8 cellular contexts compared by ENCODE assay signal in genomic region chr6:2989332-2990178, GRCh38. TPM values are rescaled to one million over a fixed set of nuclear protein-coding genes. Genes with fewer than 3 reads are reported as not detected.
DNase-seq lines count a peak whose midpoint lies in the region; ATAC-seq and TF ChIP-seq lines count a peak whose summit lies in the region.

No MANE protein-coding gene starts in this region.

- DNase-seq in GM04503 (ENCODE audit: low read depth) (peak; percentile 91), HFFc6 (peak; percentile 97), NCI-H1048 (lab: John Stamatoyannopoulos, UW) (peak; percentile 85), SK-N-DZ (ENCODE audit: low spot score) (peak; percentile 95), globus pallidus (ENCODE audit: low spot score) (peak; percentile 98), nucleus accumbens (lab: John Stamatoyannopoulos, UW) (peak; percentile 21 to 98 (median 88)), thoracic aorta (ENCODE audit: low spot score) (no peak)

- no peaks in the 10 kb centered on the region for H3K9me3 Mint-ChIP-seq in HFFc6
- no peaks in the 10 kb centered on the region for H3K9me3 Mint-ChIP-seq in activated naive CD4-positive, alpha-beta T cell treated with anti-CD3 and anti-CD28 coated beads, Interleukin-2, amount 50 U/mL, for 24 hours

- H3K9me3 ChIP-seq in thoracic aorta, result no peaks in the 10 kb centered on the region

- peak overlapping the region; percentile 98 for H3K27ac Mint-ChIP-seq in HFFc6
- peak overlapping the region; percentile 97 for H3K27ac Mint-ChIP-seq in activated naive CD4-positive, alpha-beta T cell treated with anti-CD3 and anti-CD28 coated beads, Interleukin-2, amount 50 U/mL, for 24 hours

- H3K4me1 Mint-ChIP-seq in HFFc6 (ENCODE audit: low read depth), result peaks cover 50% of the 10 kb centered on the region
- H3K4me1 Mint-ChIP-seq in activated naive CD4-positive, alpha-beta T cell treated with anti-CD3 and anti-CD28 coated beads, Interleukin-2, amount 50 U/mL, for 24 hours, result peaks cover 23% of the 10 kb centered on the region

- H3K36me3 ChIP-seq in thoracic aorta, result no peaks in the 10 kb centered on the region

- peak overlapping the region; percentile 71 for H3K4me3 ChIP-seq in thoracic aorta

- peaks cover 6 to 22% of the 10 kb centered on the region in 2 donors for H3K4me1 ChIP-seq in thoracic aorta (ENCODE audit: control insufficient read depth in 1 of 2, low read depth in 2 of 2)

- H3K27me3 Mint-ChIP-seq in HFFc6 (ENCODE audit: insufficient read depth), result peaks cover 1% of the 10 kb centered on the region
- H3K27me3 Mint-ChIP-seq in activated naive CD4-positive, alpha-beta T cell treated with anti-CD3 and anti-CD28 coated beads, Interleukin-2, amount 50 U/mL, for 24 hours, result no peaks in the 10 kb centered on the region

- peak overlapping the region; percentile 82 to 92 for H3K27ac ChIP-seq in thoracic aorta

- no peaks in the 10 kb centered on the region for H3K36me3 Mint-ChIP-seq in HFFc6 (ENCODE audit: low read depth)
- H3K36me3 Mint-ChIP-seq in activated naive CD4-positive, alpha-beta T cell treated with anti-CD3 and anti-CD28 coated beads, Interleukin-2, amount 50 U/mL, for 24 hours, result no peaks in the 10 kb centered on the region

- peak overlapping the region; percentile 93 for H3K4me3 Mint-ChIP-seq in HFFc6
- peak overlapping the region; percentile 88 for H3K4me3 Mint-ChIP-seq in activated naive CD4-positive, alpha-beta T cell treated with anti-CD3 and anti-CD28 coated beads, Interleukin-2, amount 50 U/mL, for 24 hours

- peak; percentile 85 for ATAC-seq in thoracic aorta (ENCODE audit: insufficient number of reproducible peaks, low FRiP score, low read depth)

- TF ChIP-seq CTCF in HFFc6 (IDR thresholded peaks at IDR 0.05) (peak; percentile 54), thoracic aorta (IDR thresholded peaks at IDR 0.05) (no peak)

- no peaks in the 10 kb centered on the region for H3K27me3 ChIP-seq in thoracic aorta (replicated peaks; ENCODE audit: insufficient read depth)

RNA-seq across cellular contexts. Expression of gene NQO2, which starts 10.1 kb away (rescaled TPM):
- total RNA-seq in HFFc6 (2021; fragmentation: NEBNext Ultra II Directional; extraction: Animal tissue kit (Norgen Biotek cat#: 25700)), result 10 to 100 TPM; 28.9 to 48.6 (median 43.6) TPM
- polyA plus RNA-seq in SK-N-DZ (2014; cell fraction: cytosol; rRNA removed), result 5.3 and 5.4 TPM in 2 replicates
- 2.5 and 2.8 TPM in 2 replicates for polyA plus RNA-seq in SK-N-DZ (2014; cell fraction: nucleus; rRNA removed)
- 10 to 100 TPM; 23.0 to 25.7 TPM for total RNA-seq in thoracic aorta

RNA-seq across cellular contexts. Expression of gene SERPINB6, which starts 18.2 kb away (rescaled TPM):
- total RNA-seq in HFFc6 (2021; fragmentation: NEBNext Ultra II Directional; extraction: Animal tissue kit (Norgen Biotek cat#: 25700)), result 100 to 1,000 TPM; 109 to 142 (median 134) TPM
- polyA plus RNA-seq in SK-N-DZ (2014; cell fraction: cytosol; rRNA removed), result 24.6 and 26.2 TPM in 2 replicates
- 22.0 and 25.7 TPM in 2 replicates for polyA plus RNA-seq in SK-N-DZ (2014; cell fraction: nucleus; rRNA removed)
- 100 to 1,000 TPM; 161 to 180 TPM for total RNA-seq in thoracic aorta
